In the genomic region with DNA sequence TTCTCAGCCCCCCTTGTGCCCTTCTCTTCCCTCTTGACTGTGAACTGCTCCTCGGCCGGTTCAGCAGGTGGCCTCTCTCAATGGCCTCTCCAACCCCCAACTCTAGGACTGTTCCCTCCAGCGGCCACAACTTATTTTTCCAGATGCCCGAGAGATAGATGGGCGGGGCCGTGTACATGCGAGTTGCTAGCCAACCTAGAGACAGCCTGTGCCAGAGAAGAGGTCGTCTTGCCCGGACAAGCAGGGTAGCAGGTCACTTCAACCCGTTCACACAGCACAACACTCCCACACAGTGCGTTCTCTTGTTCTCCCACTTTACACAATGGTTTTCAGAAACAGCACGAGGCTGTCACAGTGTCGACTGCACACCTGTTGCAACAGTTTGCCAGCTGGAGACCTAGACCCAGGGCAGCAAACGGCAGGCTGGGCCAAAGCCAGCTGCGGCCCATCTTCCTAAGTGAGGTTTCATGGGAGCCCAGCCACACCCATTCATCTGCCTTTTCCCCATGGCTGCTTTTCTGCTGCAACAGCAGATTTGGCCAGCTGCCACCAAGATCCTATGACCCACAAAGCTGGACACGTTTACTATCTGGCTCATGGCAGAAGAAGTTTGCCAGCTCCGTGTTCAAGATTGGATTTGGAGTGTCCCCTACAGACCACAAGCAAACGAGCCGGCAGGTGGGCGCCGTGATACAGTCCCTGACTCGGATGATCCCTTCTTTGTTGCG, we compare ENCODE assay signal across 11 cellular contexts. TPM values are rescaled to one million over a fixed set of nuclear protein-coding genes. Genes with fewer than 3 reads are reported as not detected.
A peak's percentile ranks its signal among the peaks of the same experiment; 100 is the strongest.
DNase-seq lines count a peak whose midpoint lies in the region; ATAC-seq and TF ChIP-seq lines count a peak whose summit lies in the region.
"Had no signal": no experiment of that assay in that cellular context is flagged by ENCODE, and none has a peak within 500 bp of the region (broad histone marks: within the 10 kb centered on the region; RNA-seq: fewer than 3 reads in every experiment).

No MANE protein-coding gene starts in this region.

- H3K4me3 ChIP-seq in tibial nerve = no peak overlapping the region

- peak; percentile 76 for ATAC-seq in Right ventricle myocardium superior (ENCODE audit: poor library complexity)
- no peak for ATAC-seq in HG03439 (IDR thresholded peaks at IDR 0.05; ENCODE audit: unreplicated experiment)
- no peak for ATAC-seq in stimulated activated effector memory CD8-positive, alpha-beta T cell treated with anti-CD3 and anti-CD28 coated beads, Interleukin-12 subunit alpha, Interleukin-12 subunit beta, amount 100 ng/mL, for 72 hours
- ATAC-seq in GM18520 (IDR thresholded peaks at IDR 0.05; ENCODE audit: unreplicated experiment) = no peak

- H3K36me3 Mint-ChIP-seq in stimulated activated effector memory CD8-positive, alpha-beta T cell treated with anti-CD3 and anti-CD28 coated beads, Interleukin-12 subunit alpha, Interleukin-12 subunit beta, amount 100 ng/mL, for 72 hours = peaks cover 5% of the 10 kb centered on the region
- H3K36me3 Mint-ChIP-seq: IgD-negative memory B cell had no signal

- TF ChIP-seq CTCF in tibial nerve (IDR thresholded peaks at IDR 0.05) = peak in 1 of 5 experiments; percentile 11

- H3K4me1 ChIP-seq in tibial nerve = peaks cover 0 to 10% (median 0%) of the 10 kb centered on the region in 4 donors

- peak; percentile 27 for DNase-seq in HT1080 (ENCODE audit: low read depth)
- DNase-seq in RPMI8226 = peak; percentile 92
- peak; percentile 82 for DNase-seq in Right ventricle myocardium superior
- DNase-seq in tibial nerve (ENCODE audit: low spot score in 2 of 2) = peak; percentile 86 to 92
- DNase-seq in KG1 (lab: John Stamatoyannopoulos, UW) = no peak
- no peak for DNase-seq in stimulated activated effector memory CD8-positive, alpha-beta T cell treated with anti-CD3 and anti-CD28 coated beads, Interleukin-12 subunit alpha, Interleukin-12 subunit beta, amount 100 ng/mL, for 72 hours (ENCODE audit: low spot score in 2 of 2)

- H3K9me3 ChIP-seq in tibial nerve = peaks cover 0 to 26% (median 8%) of the 10 kb centered on the region in 4 donors

- peak in 1 of 2 donors; percentile 63 for TF ChIP-seq EP300 in tibial nerve (IDR thresholded peaks at IDR 0.05)

- no peak overlapping the region for H3K27ac ChIP-seq in tibial nerve

- no peak overlapping the region for H3K4me3 Mint-ChIP-seq in stimulated activated effector memory CD8-positive, alpha-beta T cell treated with anti-CD3 and anti-CD28 coated beads, Interleukin-12 subunit alpha, Interleukin-12 subunit beta, amount 100 ng/mL, for 72 hours
- H3K4me3 Mint-ChIP-seq: IgD-negative memory B cell had no signal

- WGBS in tibial nerve, 2 donors = 48 to 51% methylated on average over 23 of the region's 23 CpGs

- peaks cover 14% of the 10 kb centered on the region for H3K4me1 Mint-ChIP-seq in stimulated activated effector memory CD8-positive, alpha-beta T cell treated with anti-CD3 and anti-CD28 coated beads, Interleukin-12 subunit alpha, Interleukin-12 subunit beta, amount 100 ng/mL, for 72 hours

- no peaks in the 10 kb centered on the region for H3K9me3 Mint-ChIP-seq in stimulated activated effector memory CD8-positive, alpha-beta T cell treated with anti-CD3 and anti-CD28 coated beads, Interleukin-12 subunit alpha, Interleukin-12 subunit beta, amount 100 ng/mL, for 72 hours

- peaks cover 0 to 10% of the 10 kb centered on the region in 2 donors for H3K27me3 ChIP-seq in tibial nerve

- TF ChIP-seq POLR2A in tibial nerve (IDR thresholded peaks at IDR 0.05) = no peak

- H3K36me3 ChIP-seq in tibial nerve = peaks cover 0 to 20% (median 0%) of the 10 kb centered on the region in 3 donors

- intact Hi-C loops in Right ventricle myocardium superior (cut with DNase I) = no loop called here

- H3K27ac Mint-ChIP-seq in stimulated activated effector memory CD8-positive, alpha-beta T cell treated with anti-CD3 and anti-CD28 coated beads, Interleukin-12 subunit alpha, Interleukin-12 subunit beta, amount 100 ng/mL, for 72 hours = no peak overlapping the region
- H3K27ac Mint-ChIP-seq: IgD-negative memory B cell had no signal

RNA-seq across cellular contexts. Expression of a gene that starts 7.3 kb away (rescaled TPM):
- not detected in 2 replicates for total RNA-seq in HT1080 (2014; rRNA removed; shearing (Covaris generic))
- not detected in 2 replicates for polyA plus RNA-seq in HT1080 (2015; cell fraction: cytosol; rRNA removed)
- polyA plus RNA-seq in HT1080 (2015; cell fraction: nucleus; rRNA removed) = not detected in 2 replicates
- total RNA-seq in Right ventricle myocardium superior (not detected), tibial nerve (not detected)
- total RNA-seq: activated CD8-positive, alpha-beta memory T cell treated with anti-CD3 and anti-CD28 coated beads for 36 hours; frontal cortex had no signal
- polyA plus RNA-seq: IgD-negative memory B cell had no signal

RNA-seq across cellular contexts. Expression of a gene that starts 31.5 kb away (rescaled TPM):
- 0.43 TPM in 1 of 2 replicates, not detected in the other for total RNA-seq in HT1080 (2014; rRNA removed; shearing (Covaris generic))
- polyA plus RNA-seq in HT1080 (2015; cell fraction: cytosol; rRNA removed) = 0.25 and 0.33 TPM in 2 replicates
- polyA plus RNA-seq in HT1080 (2015; cell fraction: nucleus; rRNA removed) = 0.19 and 0.77 TPM in 2 replicates
- total RNA-seq in Right ventricle myocardium superior (4.1 TPM), tibial nerve (1 to 10 TPM in 1 of 4 donors, under 1 TPM in 1, not detected in 2; 0.63 to 2.1 TPM)
- total RNA-seq: activated CD8-positive, alpha-beta memory T cell treated with anti-CD3 and anti-CD28 coated beads for 36 hours had no signal
- polyA plus RNA-seq: IgD-negative memory B cell had no signal

Comparison
In these comparisons a context has a peak if more than half of its experiments do, and no peak if none do; other contexts are left out.
1. DNase-seq: peak in HT1080 (single experiment), RPMI8226 (single experiment), Right ventricle myocardium superior (single experiment) and tibial nerve (2 of 2); none in KG1 (single experiment) and stimulated activated effector memory CD8-positive, alpha-beta T cell treated with anti-CD3 and anti-CD28 coated beads, Interleukin-12 subunit alpha, Interleukin-12 subunit beta, amount 100 ng/mL, for 72 hours (0 of 2).